22 cellular contexts compared by ENCODE assay signal in the genomic region with DNA sequence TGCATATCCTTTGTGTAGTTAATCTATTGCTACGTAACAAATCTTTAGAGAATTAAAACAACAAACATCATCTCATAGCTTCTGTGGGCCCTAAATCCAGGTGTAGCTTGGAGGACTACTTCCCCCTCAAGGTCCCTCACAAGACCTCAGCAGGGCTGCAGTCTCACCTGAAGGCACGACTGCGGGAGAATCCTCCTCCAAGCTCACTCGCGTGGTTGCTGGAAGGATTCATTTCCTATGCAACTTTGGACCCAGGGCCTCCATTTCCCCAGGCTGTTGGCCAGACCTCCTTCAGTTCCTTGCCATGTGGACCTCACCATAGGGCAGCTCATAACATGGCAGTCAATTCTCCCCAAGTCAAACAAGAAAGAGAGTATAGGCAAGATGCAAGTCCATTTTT.
"Had no signal": no experiment of that assay in that cellular context is flagged by ENCODE, and none has a peak within 500 bp of the region (broad histone marks: within the 10 kb centered on the region; RNA-seq: fewer than 3 reads in every experiment).

No MANE protein-coding gene starts in this region.

- FAIRE-seq: HTR-8/SVneo had no signal

- H3K4me3 ChIP-seq: SJSA1, SK-N-MC had no signal

- H3K36me3 ChIP-seq: SJSA1 had no signal

- H3K27me3 ChIP-seq: SJSA1 had no signal

- H3K27ac ChIP-seq: HL-60, RWPE1, SJSA1, SK-N-MC had no signal

- ATAC-seq: Panc1, PC-3 had no signal

- DNase-seq: KBM-7, MV-4-11, NCI-H1048, NCI-H1105, NCI-H1417, NCI-H1436 treated with DMSO at 0.1 percent for 48 hours, NCI-H1694, NCI-H187 treated with DMSO at 0.1 percent for 48 hours, NCI-H2029 treated with DMSO at 0.1 percent for 48 hours, NCI-H2171 treated with DMSO at 0.1 percent for 48 hours, NCI-H524, NCI-H526 treated with DMSO at 0.1 percent for 48 hours, NCI-H774, PC-3, Right ventricle myocardium superior, SIG-M5 had no signal

- H3K4me1 ChIP-seq: SJSA1 had no signal
